ENCODE assay signal across 9 cellular contexts in the genomic region with DNA sequence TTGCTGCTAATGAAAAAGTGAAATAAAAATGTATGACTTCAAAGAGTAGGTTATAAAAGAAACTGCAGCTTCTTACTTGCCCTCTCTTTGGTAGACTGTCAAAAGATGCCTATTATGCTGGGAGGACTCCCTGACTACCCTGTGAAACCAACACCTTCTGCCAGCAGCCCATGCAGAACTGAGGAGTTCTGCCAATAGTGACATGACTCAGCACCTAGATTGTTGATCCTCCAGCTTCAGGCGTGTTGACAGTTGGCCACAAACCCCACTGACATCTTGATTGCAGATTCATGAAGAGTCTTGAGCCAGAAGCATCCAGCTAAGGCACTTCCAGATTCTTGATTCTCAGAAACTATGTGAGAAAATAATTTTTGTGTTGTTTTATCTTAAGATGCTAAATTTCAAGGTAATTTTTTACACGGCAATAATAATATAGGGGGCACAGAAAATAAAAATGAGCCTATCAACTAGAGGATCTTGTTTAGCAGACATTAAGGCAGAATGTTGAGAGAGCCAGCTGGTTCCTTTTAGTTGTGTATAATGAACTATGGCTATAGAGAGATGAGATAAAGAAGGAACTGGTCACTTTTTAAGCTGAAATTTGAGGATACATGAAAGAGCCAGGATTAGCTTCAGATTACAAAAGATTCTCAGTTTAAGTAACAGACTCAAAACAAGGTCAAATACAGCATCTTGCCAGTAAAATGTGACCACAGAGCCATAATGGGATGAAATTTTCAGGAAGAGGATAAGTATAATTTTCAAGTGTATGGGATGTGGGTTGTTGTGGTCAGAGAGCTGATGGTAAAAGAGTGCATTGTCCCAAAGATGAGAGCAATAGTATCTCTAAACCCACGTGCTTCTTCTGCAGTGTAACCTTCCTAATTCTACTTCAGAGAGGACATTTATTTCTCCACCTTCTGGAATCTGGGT.
DNase-seq lines count a peak whose midpoint lies in the region; ATAC-seq, FAIRE-seq and TF ChIP-seq lines count a peak whose summit lies in the region.
"Had no signal": no experiment of that assay in that cellular context is flagged by ENCODE, and none has a peak within 500 bp of the region (broad histone marks: within the 10 kb centered on the region; RNA-seq: fewer than 3 reads in every experiment).

No MANE protein-coding gene starts in this region.

- no peak for TF ChIP-seq POLR2A in GM12878 (IDR thresholded peaks at IDR 0.05; ENCODE audit: low read depth, low read length)

- BruUV-seq in GM12878 (replicated peaks; lab: Mats Ljungman, UMichigan), result no TSS peak

- peak; percentile 99 for ATAC-seq in GM19043 (IDR thresholded peaks at IDR 0.05; ENCODE audit: low read depth, unreplicated experiment)
- peak; percentile 82 for ATAC-seq in HG03095 (IDR thresholded peaks at IDR 0.05; ENCODE audit: unreplicated experiment)
- ATAC-seq in GM12878, result peak; percentile 99

- H3K79me2 ChIP-seq in GM12878 (ENCODE audit: control insufficient read depth, insufficient read depth, low read length), result no peaks in the 10 kb centered on the region

- H3K9me3 ChIP-seq in GM12878 (replicated peaks; ENCODE audit: control insufficient read depth, insufficient read depth, low read length) (no peaks in the 10 kb centered on the region), WERI-Rb-1 (ENCODE audit: severe bottlenecking) (no peaks in the 10 kb centered on the region)

- peaks cover 10% of the 10 kb centered on the region for H3K4me1 ChIP-seq in GM12878 (ENCODE audit: control insufficient read depth, insufficient read depth, low read length)

- H3K4me3 ChIP-seq in GM12878, result no peak overlapping the region
- H3K4me3 ChIP-seq in WERI-Rb-1 (ENCODE audit: low read depth, low read length), result no peak overlapping the region

- 70% methylated on average over 3 of the region's 3 CpGs for WGBS in GM12878 (ENCODE audit: insufficient coverage, insufficient replicate concordance, low lambda C conversion rate, missing lambda C conversion rate)

- no peak overlapping the region for H3K9ac ChIP-seq in GM12878 (ENCODE audit: control insufficient read depth, insufficient read depth, low read length)

- SMC1A ChIA-PET in GM12878 (lab: Charles Lee; ENCODE audit: uncharacterized antibody, unreplicated experiment), result interaction anchor here (0.7 to 1.5 kb wide), 8 partner anchors 9 to 201 kb away, joined by 3 to 5 read pairs (median 3); no protein-coding TSS in a partner anchor

- POLR2A ChIA-PET in GM12878 (lab: Charles Lee), result interaction anchor here (0.5 kb wide), 2 partner anchors 146 to 315 kb away, joined by 3 to 6 read pairs; no protein-coding TSS in a partner anchor

- TF ChIP-seq EP300 in GM12878 (IDR thresholded peaks at IDR 0.05; ENCODE audit: borderline replicate concordance in 1 of 2, control insufficient read depth in 1 of 2, low read depth in 2 of 2, low read length in 2 of 2), result peak in 1 of 2 experiments; percentile 19; a peak in 1 of 4 replicates

- in situ Hi-C loops in GM12878 (cut with MboI), result no loop called here

- no peak for TF ChIP-seq RAD21 in GM12878 (IDR thresholded peaks at IDR 0.05; ENCODE audit: insufficient read depth, low read depth, low read length)

- RAD21 ChIA-PET in GM12878 (lab: Charles Lee; ENCODE audit: unreplicated experiment), result interaction anchor here (0.7 to 1.8 kb wide), 4 partner anchors 11 to 200 kb away, joined by 3 to 4 read pairs (median 4); no protein-coding TSS in a partner anchor

- FAIRE-seq in GM12878 (lab: Jason Lieb, UNC), result peak; percentile 84
- FAIRE-seq: islet of Langerhans had no signal

- H4K20me1 ChIP-seq in GM12878 (ENCODE audit: control insufficient read depth, insufficient read depth), result no peaks in the 10 kb centered on the region

- H3K27ac ChIP-seq in GM12878 (ENCODE audit: control insufficient read depth, insufficient read depth) (peak overlapping the region; percentile 42), WERI-Rb-1 (no peak overlapping the region)

- CTCF ChIA-PET in GM12878 (lab: Yijun Ruan, JAX), result interaction anchor here (1.6 kb wide), 1 partner anchor 73 kb away, joined by 3 read pairs; no protein-coding TSS in a partner anchor

- no peak overlapping the region; the same call in 1 of the 2 replicates for H3K4me2 ChIP-seq in GM12878 (ENCODE audit: control insufficient read depth, insufficient read depth)

- peak; percentile 95 for DNase-seq in DMS 273 (lab: John Stamatoyannopoulos, UW; ENCODE audit: unreplicated experiment)
- peak; percentile 63 for DNase-seq in NCI-H460 (ENCODE audit: extremely low read depth, low read depth)
- peak; percentile 61 for DNase-seq in GM12878 (ENCODE audit: low read depth, low spot score)
- peak; percentile 4 for DNase-seq in midbrain (lab: John Stamatoyannopoulos, UW)
- no peak for DNase-seq in retina
- no peak for DNase-seq in WERI-Rb-1

- H3K36me3 ChIP-seq in GM12878 (ENCODE audit: control insufficient read depth in 2 of 2, insufficient read depth in 2 of 2, low read length in 1 of 2) (no peaks in the 10 kb centered on the region), WERI-Rb-1 (no peaks in the 10 kb centered on the region)

- intact Hi-C loops in GM12878 (cut with micrococcal nuclease; ENCODE audit: unreplicated experiment), result no loop called here

- peak overlapping the region; percentile 15; the same call in 1 of the 2 replicates for H2AFZ ChIP-seq in GM12878 (ENCODE audit: control insufficient read depth, low read depth, low read length)

- no peak for TF ChIP-seq CTCF in GM12878 (IDR thresholded peaks at IDR 0.05 in 2 of 3, conservative IDR thresholded peaks at IDR 0.05 in 1 of 3; ENCODE audit: control insufficient read depth in 2 of 3, extremely low read depth in 1 of 3, insufficient read depth in 1 of 3, low read depth in 3 of 3, low read length in 3 of 3)
- TF ChIP-seq CTCF in WERI-Rb-1 (IDR thresholded peaks at IDR 0.05; ENCODE audit: low read depth, low read length), result no peak

- H3K27me3 ChIP-seq in GM12878 (replicated peaks in 1 of 2; ENCODE audit: control insufficient read depth in 2 of 2, insufficient read depth in 2 of 2, low read length in 1 of 2), result no peaks in the 10 kb centered on the region
- H3K27me3 ChIP-seq in WERI-Rb-1 (ENCODE audit: insufficient read depth, low read depth, severe bottlenecking), result no peaks in the 10 kb centered on the region

TF ChIP-seq in GM12878, 131 proteins besides CTCF, POLR2A, EP300 and RAD21:
- TF ChIP-seq CREM (IDR thresholded peaks at IDR 0.05; ENCODE audit: low read depth) (0 out of 2 replicates have a peak, but pooled peaks have one; percentile 33), STAT1 (conservative IDR thresholded peaks at IDR 0.05) (no peak), RUNX3 (IDR thresholded peaks at IDR 0.05; ENCODE audit: low read length) (peak; percentile 58), BACH1 (IDR thresholded peaks at IDR 0.05; ENCODE audit: borderline replicate concordance) (peak; percentile 95), IKZF2 (IDR thresholded peaks at IDR 0.05) (peak; percentile 48 to 53; a peak in 2 of 4 replicates), EED (IDR thresholded peaks at IDR 0.05; ENCODE audit: low read depth) (peak; percentile 38; the same call in 1 of the 2 replicates), IRF4 (IDR thresholded peaks at IDR 0.05; ENCODE audit: low read depth, low read length) (0 out of 2 replicates have a peak, but pooled peaks have one; percentile 37), EGR1 (IDR thresholded peaks at IDR 0.05; ENCODE audit: borderline replicate concordance in 1 of 2, low read depth in 2 of 2, low read length in 2 of 2) (no peak), TAF1 (IDR thresholded peaks at IDR 0.05; ENCODE audit: borderline replicate concordance, low read depth, low read length) (no peak), SRF (IDR thresholded peaks at IDR 0.05; ENCODE audit: low read depth in 2 of 2, low read length in 2 of 2) (no peak), NR2C1 (IDR thresholded peaks at IDR 0.05) (no peak), BHLHE40 (IDR thresholded peaks at IDR 0.05; ENCODE audit: borderline replicate concordance in 1 of 2, low read depth in 2 of 2, low read length in 1 of 2) (peak in 1 of 2 experiments; percentile 49; a peak in 1 of 4 replicates), PAX5 (IDR thresholded peaks at IDR 0.05; ENCODE audit: borderline replicate concordance, low read depth, low read length) (peak; percentile 30; the same call in 1 of the 2 replicates), YY1 (IDR thresholded peaks at IDR 0.05; ENCODE audit: low read depth, low read length) (no peak), MTA2 (IDR thresholded peaks at IDR 0.05; ENCODE audit: low read depth) (peak; percentile 24; the same call in 1 of the 2 replicates)
- TF ChIP-seq, protein P1, sequence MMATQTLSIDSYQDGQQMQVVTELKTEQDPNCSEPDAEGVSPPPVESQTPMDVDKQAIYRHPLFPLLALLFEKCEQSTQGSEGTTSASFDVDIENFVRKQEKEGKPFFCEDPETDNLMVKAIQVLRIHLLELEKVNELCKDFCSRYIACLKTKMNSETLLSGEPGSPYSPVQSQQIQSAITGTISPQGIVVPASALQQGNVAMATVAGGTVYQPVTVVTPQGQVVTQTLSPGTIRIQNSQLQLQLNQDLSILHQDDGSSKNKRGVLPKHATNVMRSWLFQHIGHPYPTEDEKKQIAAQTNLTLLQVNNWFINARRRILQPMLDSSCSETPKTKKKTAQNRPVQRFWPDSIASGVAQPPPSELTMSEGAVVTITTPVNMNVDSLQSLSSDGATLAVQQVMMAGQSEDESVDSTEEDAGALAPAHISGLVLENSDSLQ (IDR thresholded peaks at IDR 0.05), result peak; percentile 41; the same call in 1 of the 2 replicates

Comparison
In these comparisons a context has a peak if more than half of its experiments do, and no peak if none do; other contexts are left out.
1. DNase-seq: peak in DMS 273 (single experiment), NCI-H460 (single experiment), GM12878 (single experiment) and midbrain (single experiment); none in retina (single experiment) and WERI-Rb-1 (single experiment).
2. Peak in every context shown above with its lines, with median percentiles within 50 percentile points of each other: ATAC-seq.